12 cellular contexts compared by ENCODE assay signal in genomic region chr17:45292696-45293412, GRCh38. TPM values are rescaled to one million over a fixed set of nuclear protein-coding genes. Genes with fewer than 3 reads are reported as not detected.
A peak's percentile ranks its signal among the peaks of the same experiment; 100 is the strongest.
DNase-seq lines count a peak whose midpoint lies in the region; ATAC-seq, FAIRE-seq and TF ChIP-seq lines count a peak whose summit lies in the region.
"Had no signal": no experiment of that assay in that cellular context is flagged by ENCODE, and none has a peak within 500 bp of the region (broad histone marks: within the 10 kb centered on the region; RNA-seq: fewer than 3 reads in every experiment).

No MANE protein-coding gene starts in this region.

- 77% methylated on average over 11 of the region's 12 CpGs for WGBS in HepG2 (ENCODE audit: low lambda C conversion rate)

- no peak for FAIRE-seq in HepG2 (lab: Jason Lieb, UNC)
- no peak for FAIRE-seq in H54 (lab: Jason Lieb, UNC)

- H3K9ac ChIP-seq in adipocyte (ENCODE audit: low read length) (peak overlapping the region; percentile 24), HepG2 (ENCODE audit: insufficient read depth, low read depth, low read length) (no peak overlapping the region), subcutaneous abdominal adipose tissue (ENCODE audit: low read length in 5 of 5) (peak overlapping the region in 2 of 5 donors; percentile 12 to 38)

- POLR2A ChIA-PET in HepG2 (lab: Yijun Ruan, JAX) = interaction anchor here (1.0 to 4.5 kb wide), 6 partner anchors 14 to 144 kb away, joined by 3 to 28 read pairs (median 4); partner anchors contain the start of gene MAP3K14

- TF ChIP-seq CTCF in HepG2 (CRISPR knock-in tag; IDR thresholded peaks at IDR 0.05) = no peak

- ATAC-seq in HepG2 (peak; percentile 37; the same call in 2 of the 3 replicates), GM18502 (IDR thresholded peaks at IDR 0.05; ENCODE audit: poor library complexity, unreplicated experiment) (no peak)

- H4K20me1 ChIP-seq in HepG2 (ENCODE audit: insufficient read depth, low read length) = no peaks in the 10 kb centered on the region

- H3K4me2 ChIP-seq in HepG2 (ENCODE audit: low read depth, low read length) = no peak overlapping the region; the same call in 1 of the 2 replicates

- H3K9me3 ChIP-seq in adipocyte (ENCODE audit: control insufficient read depth, low read length) (no peaks in the 10 kb centered on the region), HepG2 (ENCODE audit: low read length) (no peaks in the 10 kb centered on the region), subcutaneous abdominal adipose tissue (ENCODE audit: control insufficient read depth in 5 of 5, low read length in 5 of 5) (no peaks in the 10 kb centered on the region)

- H3K36me3 ChIP-seq in adipocyte (ENCODE audit: control insufficient read depth, insufficient read depth, low read length, severe bottlenecking) = peaks cover 9% of the 10 kb centered on the region
- peaks cover 5 to 22% of the 10 kb centered on the region in 2 experiments for H3K36me3 ChIP-seq in HepG2 (replicated peaks in 1 of 2; ENCODE audit: control insufficient read depth in 1 of 2, insufficient read depth in 2 of 2, low read length in 2 of 2)
- H3K36me3 ChIP-seq in subcutaneous abdominal adipose tissue (ENCODE audit: control insufficient read depth in 5 of 5, insufficient read depth in 5 of 5, low read length in 5 of 5) = peaks cover 0 to 25% (median 17%) of the 10 kb centered on the region in 5 donors

- H3K79me2 ChIP-seq in HepG2 (ENCODE audit: insufficient read depth, low read length) = peaks cover 16% of the 10 kb centered on the region

- in situ Hi-C loops in HepG2 (cut with HindIII; ENCODE audit: extremely low pct_ligation_motif_present, low pct_unique_long_range_greater_than_20kb) = no loop called here

- DNase-seq in DMS 273 (lab: John Stamatoyannopoulos, UW; ENCODE audit: unreplicated experiment) (peak; percentile 86), DMS 273 treated with DMSO at 0.1 percent for 48 hours (lab: John Stamatoyannopoulos, UW) (no peak), adipocyte (ENCODE audit: low read depth) (no peak), HepG2 (ENCODE audit: low spot score) (no peak), NCI-H510A treated with DMSO at 0.1 percent for 48 hours (lab: John Stamatoyannopoulos, UW) (no peak), H54 (ENCODE audit: insufficient read length, low spot score) (no peak)
- DNase-seq: activated gamma-delta T cell, NCI-H146 had no signal

- no peak overlapping the region for H3K4me3 ChIP-seq in adipocyte (ENCODE audit: low read length)
- H3K4me3 ChIP-seq in HepG2 (replicated peaks in 1 of 3; ENCODE audit: insufficient read depth in 1 of 3, low read depth in 2 of 3, low read length in 3 of 3) = no peak overlapping the region
- H3K4me3 ChIP-seq in subcutaneous abdominal adipose tissue (ENCODE audit: low read depth in 1 of 5, low read length in 5 of 5) = no peak overlapping the region

- no TSS peak for BruUV-seq in HepG2 (replicated peaks; lab: Mats Ljungman, UMichigan)

- CTCF ChIA-PET in HepG2 (lab: Yijun Ruan, JAX; ENCODE audit: low intra/inter-chr PET ratio, low total read pairs) = interaction anchor here (1.2 kb wide), 1 partner anchor 93 kb away, joined by 3 read pairs; no protein-coding TSS in a partner anchor

- peak overlapping the region; percentile 30 for H3K27ac ChIP-seq in HepG2 (ENCODE audit: extremely low read length, insufficient read depth, low read length)
- peak overlapping the region; percentile 46 for H3K27ac ChIP-seq in subcutaneous abdominal adipose tissue (ENCODE audit: low read depth, low read length)
- H3K27ac ChIP-seq: 22Rv1 had no signal

- H3K27me3 ChIP-seq in adipocyte (replicated peaks; ENCODE audit: control insufficient read depth, insufficient read depth, low read length) (no peaks in the 10 kb centered on the region), HepG2 (ENCODE audit: control insufficient read depth in 1 of 2, insufficient read depth in 2 of 2, low read length in 2 of 2) (no peaks in the 10 kb centered on the region), subcutaneous abdominal adipose tissue (ENCODE audit: control insufficient read depth in 5 of 5, insufficient read depth in 4 of 5, low read length in 5 of 5) (no peaks in the 10 kb centered on the region)

- no peak for TF ChIP-seq EP300 in HepG2 (IDR thresholded peaks at IDR 0.05; ENCODE audit: low read depth in 2 of 2, low read length in 2 of 2)
- TF ChIP-seq EP300 in HepG2 (CRISPR knock-in tag; IDR thresholded peaks at IDR 0.05; ENCODE audit: borderline replicate concordance) = no peak

- H2AFZ ChIP-seq in HepG2 (ENCODE audit: low read length) = no peak overlapping the region

- no peak for TF ChIP-seq RAD21 in HepG2 (CRISPR knock-in tag; IDR thresholded peaks at IDR 0.05)

- TF ChIP-seq POLR2A in HepG2 (IDR thresholded peaks at IDR 0.05; ENCODE audit: insufficient read depth in 1 of 2, low read depth in 2 of 2, low read length in 2 of 2) = no peak
- no peak for TF ChIP-seq POLR2A in H54 (IDR thresholded peaks at IDR 0.05; ENCODE audit: low read depth, low read length)

- intact Hi-C loops in HepG2 (cut with micrococcal nuclease; ENCODE audit: unreplicated experiment) = no loop called here

- H3K4me1 ChIP-seq in adipocyte (ENCODE audit: control insufficient read depth, insufficient read depth, low read length) (peaks cover 58% of the 10 kb centered on the region), HepG2 (ENCODE audit: insufficient read depth, low read length) (peaks cover 27% of the 10 kb centered on the region), subcutaneous abdominal adipose tissue (ENCODE audit: control insufficient read depth in 5 of 5, insufficient read depth in 5 of 5, low read length in 5 of 5) (peaks cover 24 to 79% (median 71%) of the 10 kb centered on the region in 5 donors)

TF ChIP-seq in HepG2, 621 proteins besides CTCF, POLR2A, EP300 and RAD21 (continues in another document):
- TF ChIP-seq SALL2 (CRISPR knock-in tag; IDR thresholded peaks at IDR 0.05) (no peak), ZNF282 (IDR thresholded peaks at IDR 0.05; ENCODE audit: partially characterized antibody) (no peak), NFKB2 (CRISPR knock-in tag; IDR thresholded peaks at IDR 0.05; ENCODE audit: borderline replicate concordance) (0 out of 2 replicates have a peak, but pooled peaks have one; percentile 40), ZNF362 (CRISPR knock-in tag; IDR thresholded peaks at IDR 0.05; ENCODE audit: borderline replicate concordance) (no peak)

RNA-seq across cellular contexts. Expression of gene MAP3K14, which starts 24.0 kb away (rescaled TPM):
- 1.2 and 2.6 TPM in 2 replicates for total RNA-seq in HepG2 (2016; rRNA removed; fragmentation: Illumina TruSeq; extraction: Trizol)
- total RNA-seq in HepG2 (2016; cell fraction: cytosol; rRNA removed; fragmentation: Illumina TruSeq; extraction: Trizol; ENCODE audit: low read depth) = 2.1 and 2.5 TPM in 2 replicates
- 1.1 and 2.6 TPM in 2 replicates for total RNA-seq in HepG2 (2016; cell fraction: insoluble cytoplasmic fraction; rRNA removed; fragmentation: Illumina TruSeq; extraction: Trizol)
- 2.1 and 2.4 TPM in 2 replicates for total RNA-seq in HepG2 (2016; cell fraction: membrane; rRNA removed; fragmentation: Illumina TruSeq; extraction: Trizol)
- total RNA-seq in HepG2 (2016; cell fraction: nucleus; rRNA removed; fragmentation: Illumina TruSeq; extraction: Trizol) = 3.1 and 3.3 TPM in 2 replicates
- 2.6 and 4.0 TPM in 2 replicates for polyA plus RNA-seq in HepG2 (2011; rRNA removed)
- 1.8 and 2.4 TPM in 2 replicates for polyA plus RNA-seq in HepG2 (2011; cell fraction: cytosol; rRNA removed)
- polyA plus RNA-seq in HepG2 (2011; cell fraction: nucleus; rRNA removed) = 10.1 and 10.7 TPM in 2 replicates
- 1.6 and 2.1 TPM in 2 replicates for polyA plus RNA-seq in HepG2 (2012)
- polyA plus RNA-seq in HepG2 (2016; cell fraction: cytosol; fragmentation: Illumina TruSeq; extraction: Trizol; ENCODE audit: low read depth) = 1.6 and 2.0 TPM in 2 replicates
- polyA plus RNA-seq in HepG2 (2016; cell fraction: insoluble cytoplasmic fraction; fragmentation: Illumina TruSeq; extraction: Trizol; ENCODE audit: low read depth) = 1.3 and 1.9 TPM in 2 replicates
- polyA plus RNA-seq in HepG2 (2016; cell fraction: membrane; fragmentation: Illumina TruSeq; extraction: Trizol; ENCODE audit: low read depth) = 1.6 and 2.3 TPM in 2 replicates
- polyA plus RNA-seq in HepG2 (2016; cell fraction: nucleus; fragmentation: Illumina TruSeq; extraction: Trizol; ENCODE audit: insufficient read depth, low read depth) = 10.6 and 10.8 TPM in 2 replicates
- polyA minus RNA-seq in HepG2 (2011; rRNA and poly(A)+ RNA removed; ENCODE audit: low replicate concordance) = 2.2 and 7.2 TPM in 2 replicates
- polyA minus RNA-seq in HepG2 (2011; cell fraction: cytosol; rRNA and poly(A)+ RNA removed) = 0.40 and 0.44 TPM in 2 replicates
- 3.2 and 3.7 TPM in 2 replicates for polyA minus RNA-seq in HepG2 (2011; cell fraction: nucleus; rRNA and poly(A)+ RNA removed)

RNA-seq across cellular contexts. Expression of gene SPATA32, which starts 31.0 kb away (rescaled TPM):
- not detected in 2 replicates for total RNA-seq in HepG2 (2016; rRNA removed; fragmentation: Illumina TruSeq; extraction: Trizol)
- total RNA-seq in HepG2 (2016; cell fraction: cytosol; rRNA removed; fragmentation: Illumina TruSeq; extraction: Trizol; ENCODE audit: low read depth) = not detected in 2 replicates
- total RNA-seq in HepG2 (2016; cell fraction: insoluble cytoplasmic fraction; rRNA removed; fragmentation: Illumina TruSeq; extraction: Trizol) = not detected in 2 replicates
- total RNA-seq in HepG2 (2016; cell fraction: membrane; rRNA removed; fragmentation: Illumina TruSeq; extraction: Trizol) = not detected in 2 replicates
- total RNA-seq in HepG2 (2016; cell fraction: nucleus; rRNA removed; fragmentation: Illumina TruSeq; extraction: Trizol) = not detected in 2 replicates
- not detected in 2 replicates for polyA plus RNA-seq in HepG2 (2011; rRNA removed)
- not detected in 2 replicates for polyA plus RNA-seq in HepG2 (2011; cell fraction: cytosol; rRNA removed)
- not detected in 2 replicates for polyA plus RNA-seq in HepG2 (2011; cell fraction: nucleus; rRNA removed)
- not detected in 2 replicates for polyA plus RNA-seq in HepG2 (2012)
- polyA plus RNA-seq in HepG2 (2016; cell fraction: cytosol; fragmentation: Illumina TruSeq; extraction: Trizol; ENCODE audit: low read depth) = not detected in 2 replicates
- not detected in 2 replicates for polyA plus RNA-seq in HepG2 (2016; cell fraction: insoluble cytoplasmic fraction; fragmentation: Illumina TruSeq; extraction: Trizol; ENCODE audit: low read depth)
- polyA plus RNA-seq in HepG2 (2016; cell fraction: membrane; fragmentation: Illumina TruSeq; extraction: Trizol; ENCODE audit: low read depth) = not detected in 2 replicates
- not detected in 2 replicates for polyA plus RNA-seq in HepG2 (2016; cell fraction: nucleus; fragmentation: Illumina TruSeq; extraction: Trizol; ENCODE audit: insufficient read depth, low read depth)
- not detected in 2 replicates for polyA minus RNA-seq in HepG2 (2011; rRNA and poly(A)+ RNA removed; ENCODE audit: low replicate concordance)
- polyA minus RNA-seq in HepG2 (2011; cell fraction: cytosol; rRNA and poly(A)+ RNA removed) = not detected in 2 replicates
- not detected in 2 replicates for polyA minus RNA-seq in HepG2 (2011; cell fraction: nucleus; rRNA and poly(A)+ RNA removed)
- total RNA-seq: fibroblast of villous mesenchyme had no signal
